Comparison of ENCODE assay signal across 7 cellular contexts in genomic region chr15:73685561-73685960, GRCh38. TPM values are rescaled to one million over a fixed set of nuclear protein-coding genes. Genes with fewer than 3 reads are reported as not detected.
DNase-seq lines count a peak whose midpoint lies in the region; ATAC-seq and TF ChIP-seq lines count a peak whose summit lies in the region.

No MANE protein-coding gene starts in this region.

- intact Hi-C loops in activated T-helper 1 cell treated with anti-CD3 and anti-CD28 coated beads, Interleukin-12 subunit alpha, Interleukin-12 subunit beta, Interleukin-2, Interleukin-4 antibody, amounts not matched to agents 30 ng/mL and 10 ng/mL and 1 ng/mL, durations not matched to agents 14 hours and 24 hours and 36 hours (cut with micrococcal nuclease), result no loop called here

- peak overlapping the region; percentile 88; the same call in 1 of the 2 replicates for H3K27ac ChIP-seq in HEK293 (ENCODE audit: extremely low read depth, low read depth, low read length)
- H3K27ac ChIP-seq in iPS-18a (ENCODE audit: low read length), result no peak overlapping the region
- peak overlapping the region in 14 of 21 experiments; percentile 19 to 95 (median 91) for H3K27ac ChIP-seq in skin epidermis

- peak overlapping the region; percentile 76 for H3K4me3 ChIP-seq in HEK293 (ENCODE audit: low read depth, low read length)
- peak overlapping the region; percentile 80 for H3K4me3 ChIP-seq in iPS-18a (ENCODE audit: low read length)
- peak overlapping the region in 6 of 7 experiments; percentile 2 to 81 (median 75) for H3K4me3 ChIP-seq in skin epidermis

- peaks cover 54% of the 10 kb centered on the region for H3K27me3 Mint-ChIP-seq in activated T-helper 1 cell treated with anti-CD3 and anti-CD28 coated beads, Interleukin-12 subunit alpha, Interleukin-12 subunit beta, Interleukin-2, Interleukin-4 antibody, amounts not matched to agents 30 ng/mL and 10 ng/mL and 1 ng/mL, durations not matched to agents 14 hours and 24 hours and 36 hours (ENCODE audit: insufficient read depth)

- POLR2A ChIA-PET in HEK293 (lab: Yijun Ruan, JAX), result interaction anchor here (0.7 to 2.9 kb wide), 5 partner anchors 9 to 54 kb away, joined by 3 to 18 read pairs (median 3); partner anchors contain the start of gene NPTN

- no peak for TF ChIP-seq CTCF in HEK293 (tag by site-specific recombination; IDR thresholded peaks at IDR 0.05)

- no peak for DNase-seq in activated T-helper 1 cell treated with anti-CD3 and anti-CD28 coated beads, Interleukin-12 subunit alpha, Interleukin-12 subunit beta, Interleukin-2, Interleukin-4 antibody, amounts not matched to agents 30 ng/mL and 10 ng/mL and 1 ng/mL, durations not matched to agents 14 hours and 24 hours and 36 hours (ENCODE audit: low spot score)
- DNase-seq in hypothalamus (lab: John Stamatoyannopoulos, UW), result no peak

- H3K4me1 ChIP-seq in HEK293 (ENCODE audit: control insufficient read depth, insufficient read depth, low read length) (peaks cover 19% of the 10 kb centered on the region), iPS-18a (ENCODE audit: control insufficient read depth, low read depth, low read length) (peaks cover 11% of the 10 kb centered on the region)

- H3K27ac Mint-ChIP-seq in activated T-helper 1 cell treated with anti-CD3 and anti-CD28 coated beads, Interleukin-12 subunit alpha, Interleukin-12 subunit beta, Interleukin-2, Interleukin-4 antibody, amounts not matched to agents 30 ng/mL and 10 ng/mL and 1 ng/mL, durations not matched to agents 14 hours and 24 hours and 36 hours, result peak overlapping the region; percentile 21

- H3K27me3 ChIP-seq in iPS-18a (ENCODE audit: control insufficient read depth, insufficient read depth, low read length), result no peaks in the 10 kb centered on the region

- peaks cover 36% of the 10 kb centered on the region for H3K4me1 Mint-ChIP-seq in activated T-helper 1 cell treated with anti-CD3 and anti-CD28 coated beads, Interleukin-12 subunit alpha, Interleukin-12 subunit beta, Interleukin-2, Interleukin-4 antibody, amounts not matched to agents 30 ng/mL and 10 ng/mL and 1 ng/mL, durations not matched to agents 14 hours and 24 hours and 36 hours (ENCODE audit: low read depth)

- H3K36me3 ChIP-seq in HEK293 (ENCODE audit: control insufficient read depth in 2 of 2, insufficient read depth in 1 of 2, low read length in 2 of 2), result peaks cover 0 to 2% of the 10 kb centered on the region in 2 experiments; a peak in 1 of 3 replicates
- no peaks in the 10 kb centered on the region for H3K36me3 ChIP-seq in iPS-18a (ENCODE audit: control insufficient read depth, low read depth, low read length)

- H3K4me3 Mint-ChIP-seq in activated T-helper 1 cell treated with anti-CD3 and anti-CD28 coated beads, Interleukin-12 subunit alpha, Interleukin-12 subunit beta, Interleukin-2, Interleukin-4 antibody, amounts not matched to agents 30 ng/mL and 10 ng/mL and 1 ng/mL, durations not matched to agents 14 hours and 24 hours and 36 hours, result peak overlapping the region; percentile 82

- no peaks in the 10 kb centered on the region for H3K9me3 ChIP-seq in HEK293 (ENCODE audit: control insufficient read depth, insufficient read depth, low read depth, low read length)
- no peaks in the 10 kb centered on the region for H3K9me3 ChIP-seq in iPS-18a (ENCODE audit: control insufficient read depth, low read depth, low read length)

- CTCF ChIA-PET in HEK293 (lab: Yijun Ruan, JAX), result interaction anchor here (0.5 to 14.1 kb wide), 10 partner anchors 8 to 401 kb away, joined by 3 to 261 read pairs (median 8); partner anchors contain the start of gene NPTN

- H3K9ac ChIP-seq in iPS-18a (ENCODE audit: low read length), result peak overlapping the region; percentile 76

- ATAC-seq in HG02840 (IDR thresholded peaks at IDR 0.05; ENCODE audit: low FRiP score, unreplicated experiment) (no peak), GM21423 (IDR thresholded peaks at IDR 0.05; ENCODE audit: unreplicated experiment) (no peak)

- H3K9me3 Mint-ChIP-seq in activated T-helper 1 cell treated with anti-CD3 and anti-CD28 coated beads, Interleukin-12 subunit alpha, Interleukin-12 subunit beta, Interleukin-2, Interleukin-4 antibody, amounts not matched to agents 30 ng/mL and 10 ng/mL and 1 ng/mL, durations not matched to agents 14 hours and 24 hours and 36 hours, result no peaks in the 10 kb centered on the region

- no peaks in the 10 kb centered on the region for H3K36me3 Mint-ChIP-seq in activated T-helper 1 cell treated with anti-CD3 and anti-CD28 coated beads, Interleukin-12 subunit alpha, Interleukin-12 subunit beta, Interleukin-2, Interleukin-4 antibody, amounts not matched to agents 30 ng/mL and 10 ng/mL and 1 ng/mL, durations not matched to agents 14 hours and 24 hours and 36 hours (ENCODE audit: low read depth)

TF ChIP-seq in HEK293, 187 proteins besides CTCF, POLR2A, EP300 and RAD21:
- peak; percentile 54; the same call in 1 of the 2 replicates for TF ChIP-seq SCRT2 (tag by site-specific recombination; IDR thresholded peaks at IDR 0.05)
- no peak for TF ChIP-seq ZNF214 (tag by site-specific recombination; IDR thresholded peaks at IDR 0.05; ENCODE audit: borderline replicate concordance)
- TF ChIP-seq ZNF76 (tag by site-specific recombination; IDR thresholded peaks at IDR 0.05; ENCODE audit: borderline replicate concordance, low read depth), result peak; percentile 43

RNA-seq across cellular contexts. Expression of gene CD276, which starts 1.4 kb away (rescaled TPM):
- 29.0 and 29.2 TPM in 2 replicates for total RNA-seq in activated T-helper 1 cell treated with anti-CD3 and anti-CD28 coated beads, Interleukin-12 subunit alpha, Interleukin-12 subunit beta, Interleukin-2, Interleukin-4 antibody, amounts not matched to agents 30 ng/mL and 10 ng/mL and 1 ng/mL, durations not matched to agents 14 hours and 24 hours and 36 hours

RNA-seq across cellular contexts. Expression of gene NPTN, which starts 52.4 kb away (rescaled TPM):
- total RNA-seq in activated T-helper 1 cell treated with anti-CD3 and anti-CD28 coated beads, Interleukin-12 subunit alpha, Interleukin-12 subunit beta, Interleukin-2, Interleukin-4 antibody, amounts not matched to agents 30 ng/mL and 10 ng/mL and 1 ng/mL, durations not matched to agents 14 hours and 24 hours and 36 hours, result 91.1 and 91.2 TPM in 2 replicates
